ENCODE assay signal across 8 cellular contexts in genomic region chr3:3799173-3800075, GRCh38. TPM values are rescaled to one million over a fixed set of nuclear protein-coding genes. Genes with fewer than 3 reads are reported as not detected.
DNase-seq lines count a peak whose midpoint lies in the region; ATAC-seq and TF ChIP-seq lines count a peak whose summit lies in the region.

Gene LRRN1 (plus strand): TSS chr3:3799431. CDS start chr3:3844642, 45,211 bp downstream.

- no peaks in the 10 kb centered on the region for H3K36me3 Mint-ChIP-seq in osteocyte (ENCODE audit: unreplicated experiment)

- peaks cover 7% of the 10 kb centered on the region for H3K9me3 Mint-ChIP-seq in osteocyte (ENCODE audit: unreplicated experiment)

- TF ChIP-seq CTCF in osteocyte (IDR thresholded peaks at IDR 0.05) (no peak), upper lobe of left lung (IDR thresholded peaks at IDR 0.05) (no peak)

- ATAC-seq in left cardiac atrium (peak; percentile 77 to 93), upper lobe of left lung (ENCODE audit: low FRiP score in 2 of 2) (peak in 1 of 2 donors; percentile 82), HG03457 (IDR thresholded peaks at IDR 0.05; ENCODE audit: unreplicated experiment) (no peak)

- no peaks in the 10 kb centered on the region for H3K9me3 ChIP-seq in upper lobe of left lung

- H3K27me3 ChIP-seq in upper lobe of left lung: no peaks in the 10 kb centered on the region

- H3K4me1 Mint-ChIP-seq in osteocyte (ENCODE audit: unreplicated experiment): peaks cover 22% of the 10 kb centered on the region

- peaks cover 63% of the 10 kb centered on the region for H3K27me3 Mint-ChIP-seq in osteocyte (ENCODE audit: unreplicated experiment)

- H3K4me3 Mint-ChIP-seq in osteocyte (ENCODE audit: unreplicated experiment): peak within 1 kb of the TSS; percentile 74

- peak; percentile 14 to 28 for DNase-seq in activated CD4-positive, alpha-beta T cell treated with anti-CD3 and anti-CD28 coated beads for 4 hours
- DNase-seq in activated CD4-positive, alpha-beta T cell treated with anti-CD3 and anti-CD28 coated beads for 1 hour: no peak
- DNase-seq in NCI-H2171 treated with DMSO at 0.1 percent for 48 hours (lab: John Stamatoyannopoulos, UW) (peak; percentile 69), left cardiac atrium (peak; percentile 55), osteocyte (ENCODE audit: extremely low spot score, unreplicated experiment) (peak; percentile 84), upper lobe of left lung (peak; percentile 63 to 92)
- peak; percentile 44 for DNase-seq in activated gamma-delta T cell treated with anti-CD3 and anti-CD28 coated beads, Interleukin-2, amount 50 U/mL, for 16 hours (ENCODE audit: low read depth)

- no peaks in the 10 kb centered on the region for H3K36me3 ChIP-seq in upper lobe of left lung

- TF ChIP-seq POLR2A in upper lobe of left lung (IDR thresholded peaks at IDR 0.05): peak in 1 of 4 donors; percentile 45

- TF ChIP-seq EP300 in upper lobe of left lung (IDR thresholded peaks at IDR 0.05): no peak

- H3K27ac ChIP-seq in upper lobe of left lung: peak within 1 kb of the TSS in 2 of 4 donors; percentile 23 to 71

- peaks cover 14 to 31% (median 21%) of the 10 kb centered on the region in 4 donors for H3K4me1 ChIP-seq in upper lobe of left lung

- intact Hi-C loops in left cardiac atrium (cut with DNase I): no loop called here

- WGBS in upper lobe of left lung, 2 donors: 0 to 1% methylated on average over 14 to 74 of the region's 102 CpGs

- H3K27ac Mint-ChIP-seq in osteocyte (ENCODE audit: unreplicated experiment): no peak within 1 kb of the TSS

- peak within 1 kb of the TSS; percentile 31 to 68 (median 56) for H3K4me3 ChIP-seq in upper lobe of left lung

RNA-seq across cellular contexts. Expression of gene LRRN1, which starts in this region (rescaled TPM):
- total RNA-seq in left cardiac atrium (under 1 TPM; 0.13 to 0.32 TPM), osteocyte (0.99 and 1.2 TPM in 2 replicates), upper lobe of left lung (1 to 10 TPM; 1.0 to 4.8 (median 2.1) TPM)

Comparison
In these comparisons a context has a peak if more than half of its experiments do, and no peak if none do; other contexts are left out.
1. Peak in DNase-seq and ATAC-seq in left cardiac atrium; RNA of the gene not detected or under 1 TPM.